Comparison of ENCODE assay signal across 28 cellular contexts in genomic region chr16:7437843-7438242, GRCh38.
"Had no signal": no experiment of that assay in that cellular context is flagged by ENCODE, and none has a peak within 500 bp of the region (broad histone marks: within the 10 kb centered on the region; RNA-seq: fewer than 3 reads in every experiment).

No MANE protein-coding gene starts in this region.

- H3K4me1 ChIP-seq: parathyroid adenoma, right lobe of liver, sigmoid colon, stomach, thyroid gland, tibial nerve, upper lobe of left lung, vagina had no signal

- H3K36me3 Mint-ChIP-seq: naive thymus-derived CD4-positive, alpha-beta T cell; natural killer cell; stimulated activated effector memory CD8-positive, alpha-beta T cell treated with anti-CD3 and anti-CD28 coated beads, Interleukin-12 subunit alpha, Interleukin-12 subunit beta, amount 100 ng/mL, for 72 hours; stimulated activated naive B cell treated with anti-CD40 and anti-IgM and Interleukin-4, amounts not matched to agents 10 μg/mL and 1 μg/mL and 100 μg/mL, for 72 hours had no signal

- H3K27me3 ChIP-seq: ovary, right lobe of liver, sigmoid colon, thyroid gland, tibial nerve, upper lobe of left lung, vagina had no signal

- H3K9me3 ChIP-seq: ovary, psoas muscle, right lobe of liver, stomach, thoracic aorta, thyroid gland, tibial nerve, upper lobe of left lung, vagina had no signal

- H3K36me3 ChIP-seq: ovary, right lobe of liver, sigmoid colon, stomach, thoracic aorta, thyroid gland, tibial nerve, upper lobe of left lung, vagina had no signal

- H3K79me2 ChIP-seq: parathyroid adenoma had no signal

- DNase-seq: naive thymus-derived CD4-positive, alpha-beta T cell; natural killer cell; occipital lobe; ovary; posterior cingulate gyrus; psoas muscle; right cardiac atrium; right lobe of liver; sigmoid colon; small intestine; stimulated activated CD4-positive, alpha-beta T cell treated with anti-CD3 and anti-CD28 coated beads, Interleukin-15, amount 100 ng/mL, for 24 hours; stimulated activated CD4-positive, alpha-beta T cell treated with anti-CD3 and anti-CD28 coated beads, Interleukin-2, amount 100 ng/mL, for 24 hours; stimulated activated CD4-positive, alpha-beta T cell treated with anti-CD3 and anti-CD28 coated beads, Interleukin-2, amount 100 ng/mL, for 48 hours; stimulated activated CD4-positive, alpha-beta T cell treated with anti-CD3 and anti-CD28 coated beads, Interleukin-4, amount 100 ng/mL, for 24 hours; stimulated activated naive B cell treated with anti-CD40 and anti-IgM and Interleukin-4, amounts not matched to agents 10 μg/mL and 1 μg/mL and 100 μg/mL, for 72 hours; stimulated activated naive CD4-positive, alpha-beta T cell treated with Interleukin-2 at 50 U/mL for 16 hours; stomach; thyroid gland; trophoblast cell; upper lobe of left lung had no signal

- H3K9ac ChIP-seq: parathyroid adenoma had no signal

- H3K27me3 Mint-ChIP-seq: naive thymus-derived CD4-positive, alpha-beta T cell; stimulated activated naive B cell treated with anti-CD40 and anti-IgM and Interleukin-4, amounts not matched to agents 10 μg/mL and 1 μg/mL and 100 μg/mL, for 72 hours; stimulated activated naive CD8-positive, alpha-beta T cell treated with anti-CD3 and anti-CD28 coated beads, Interleukin-15, Interleukin-2, amounts not matched to agents 100 ng/mL and 50 ng/mL, for 24 hours had no signal

- H2AFZ ChIP-seq: parathyroid adenoma had no signal

- H3K27ac Mint-ChIP-seq: naive thymus-derived CD4-positive, alpha-beta T cell; natural killer cell; progenitor cell of endocrine pancreas; stimulated activated effector memory CD8-positive, alpha-beta T cell treated with anti-CD3 and anti-CD28 coated beads, Interleukin-12 subunit alpha, Interleukin-12 subunit beta, amount 100 ng/mL, for 72 hours; stimulated activated naive B cell treated with anti-CD40 and anti-IgM and Interleukin-4, amounts not matched to agents 10 μg/mL and 1 μg/mL and 100 μg/mL, for 72 hours; stimulated activated naive CD8-positive, alpha-beta T cell treated with anti-CD3 and anti-CD28 coated beads, Interleukin-15, Interleukin-2, amounts not matched to agents 100 ng/mL and 50 ng/mL, for 24 hours had no signal

- H3K4me1 Mint-ChIP-seq: naive thymus-derived CD4-positive, alpha-beta T cell; natural killer cell; stimulated activated effector memory CD8-positive, alpha-beta T cell treated with anti-CD3 and anti-CD28 coated beads, Interleukin-12 subunit alpha, Interleukin-12 subunit beta, amount 100 ng/mL, for 72 hours; stimulated activated naive B cell treated with anti-CD40 and anti-IgM and Interleukin-4, amounts not matched to agents 10 μg/mL and 1 μg/mL and 100 μg/mL, for 72 hours had no signal

- H3K27ac ChIP-seq: ovary, parathyroid adenoma, psoas muscle, right lobe of liver, sigmoid colon, stomach, thoracic aorta, thyroid gland, tibial nerve, upper lobe of left lung, vagina had no signal

- H3K4me3 Mint-ChIP-seq: naive thymus-derived CD4-positive, alpha-beta T cell; natural killer cell; neural crest cell; stimulated activated effector memory CD8-positive, alpha-beta T cell treated with anti-CD3 and anti-CD28 coated beads, Interleukin-12 subunit alpha, Interleukin-12 subunit beta, amount 100 ng/mL, for 72 hours; stimulated activated naive B cell treated with anti-CD40 and anti-IgM and Interleukin-4, amounts not matched to agents 10 μg/mL and 1 μg/mL and 100 μg/mL, for 72 hours; stimulated activated naive CD8-positive, alpha-beta T cell treated with anti-CD3 and anti-CD28 coated beads, Interleukin-15, Interleukin-2, amounts not matched to agents 100 ng/mL and 50 ng/mL, for 24 hours had no signal

- H3K4me3 ChIP-seq: ovary, psoas muscle, right lobe of liver, sigmoid colon, stomach, thoracic aorta, thyroid gland, tibial nerve, upper lobe of left lung, vagina had no signal
